ENCODE assay signal across 8 cellular contexts in genomic region chr2:32627901-32628645, GRCh38. TPM values are rescaled to one million over a fixed set of nuclear protein-coding genes. Genes with fewer than 3 reads are reported as not detected.
DNase-seq lines count a peak whose midpoint lies in the region; ATAC-seq and TF ChIP-seq lines count a peak whose summit lies in the region.

TSS of gene TTC27 (plus strand) at chr2:32628050. CDS start at chr2:32628293, 243 bp downstream.

- peak within 1 kb of the TSS; percentile 91 for H3K27ac Mint-ChIP-seq in activated naive CD4-positive, alpha-beta T cell treated with anti-CD3 and anti-CD28 coated beads, Interleukin-2, amount 50 U/mL, for 24 hours

- peaks cover 9 to 30% of the 10 kb centered on the region in 2 donors for H3K4me1 ChIP-seq in thoracic aorta (ENCODE audit: control insufficient read depth in 1 of 2, low read depth in 2 of 2)

- H3K9me3 Mint-ChIP-seq in activated naive CD4-positive, alpha-beta T cell treated with anti-CD3 and anti-CD28 coated beads, Interleukin-2, amount 50 U/mL, for 24 hours: no peaks in the 10 kb centered on the region

- peak within 1 kb of the TSS; percentile 62 to 87 for H3K27ac ChIP-seq in thoracic aorta

- H3K9me3 ChIP-seq in thoracic aorta: no peaks in the 10 kb centered on the region

- H3K4me1 Mint-ChIP-seq in activated naive CD4-positive, alpha-beta T cell treated with anti-CD3 and anti-CD28 coated beads, Interleukin-2, amount 50 U/mL, for 24 hours: peaks cover 33% of the 10 kb centered on the region

- H3K27me3 ChIP-seq in GM06990 (replicated peaks; ENCODE audit: control insufficient read depth, insufficient read depth, low read length) (no peaks in the 10 kb centered on the region), thoracic aorta (replicated peaks; ENCODE audit: insufficient read depth) (no peaks in the 10 kb centered on the region)

- H3K36me3 ChIP-seq in GM06990 (ENCODE audit: control insufficient read depth, insufficient read depth, low read length): no peaks in the 10 kb centered on the region; the same call in 1 of the 2 replicates
- H3K36me3 ChIP-seq in thoracic aorta: peaks cover 4% of the 10 kb centered on the region

- no peaks in the 10 kb centered on the region for H3K27me3 Mint-ChIP-seq in activated naive CD4-positive, alpha-beta T cell treated with anti-CD3 and anti-CD28 coated beads, Interleukin-2, amount 50 U/mL, for 24 hours

- ATAC-seq in HG02588 (IDR thresholded peaks at IDR 0.05; ENCODE audit: unreplicated experiment): peak; percentile 100
- peak; percentile 100 for ATAC-seq in SK-N-SH treated with all-trans-retinoic acid at 6 μM for 48 hours
- ATAC-seq in omental fat pad (ENCODE audit: low FRiP score): peak; percentile 99
- peak; percentile 93 for ATAC-seq in thoracic aorta (ENCODE audit: insufficient number of reproducible peaks, low FRiP score, low read depth)

- peak within 1 kb of the TSS; percentile 97 for H3K4me3 Mint-ChIP-seq in activated naive CD4-positive, alpha-beta T cell treated with anti-CD3 and anti-CD28 coated beads, Interleukin-2, amount 50 U/mL, for 24 hours

- TF ChIP-seq CTCF in GM06990 (IDR thresholded peaks at IDR 0.05; ENCODE audit: insufficient read depth, low read length, poor library complexity, severe bottlenecking) (no peak), omental fat pad (IDR thresholded peaks at IDR 0.05) (no peak), thoracic aorta (IDR thresholded peaks at IDR 0.05) (no peak)

- DNase-seq in GM06990 (ENCODE audit: extremely low read depth, insufficient read length) (peak; percentile 95), NCI-H1092 (lab: John Stamatoyannopoulos, UW) (peak; percentile 81), glomerular visceral epithelial cell (ENCODE audit: extremely low spot score) (peak; percentile 92), omental fat pad (ENCODE audit: low spot score) (peak; percentile 89), thoracic aorta (ENCODE audit: low spot score) (peak; percentile 82)

- peaks cover 14% of the 10 kb centered on the region for H3K36me3 Mint-ChIP-seq in activated naive CD4-positive, alpha-beta T cell treated with anti-CD3 and anti-CD28 coated beads, Interleukin-2, amount 50 U/mL, for 24 hours

- H3K4me3 ChIP-seq in GM06990 (replicated peaks; ENCODE audit: low read depth, low read length): peak within 1 kb of the TSS; percentile 84
- peak within 1 kb of the TSS; percentile 96 for H3K4me3 ChIP-seq in thoracic aorta

TF ChIP-seq in SK-N-SH treated with all-trans-retinoic acid at 6 μM for 48 hours, 23 proteins besides CTCF, POLR2A, EP300 and RAD21:
- TF ChIP-seq TCF4 (CRISPR knock-in tag; IDR thresholded peaks at IDR 0.05; ENCODE audit: borderline replicate concordance) (peak; percentile 30; the same call in 1 of the 2 replicates), ARNTL (CRISPR knock-in tag; IDR thresholded peaks at IDR 0.05; ENCODE audit: borderline replicate concordance, low read depth) (no peak), CSDC2 (CRISPR knock-in tag; IDR thresholded peaks at IDR 0.05) (0 out of 2 replicates have a peak, but pooled peaks have one; percentile 20)
TF ChIP-seq in SK-N-SH treated with all-trans-retinoic acid at 6 μM for 48 hours: peak in this region for 2.

RNA-seq across cellular contexts. Expression of gene TTC27, which starts in this region (rescaled TPM):
- total RNA-seq in omental fat pad (10 to 100 TPM; 13.9 to 21.8 (median 15.2) TPM), thoracic aorta (10 to 100 TPM; 11.9 to 23.2 TPM)

Comparison
In these comparisons a context has a peak if more than half of its experiments do, and no peak if none do; other contexts are left out.
1. Peak in every context shown above with its lines: DNase-seq, ATAC-seq, H3K4me3 ChIP-seq and H3K27ac ChIP-seq.